2 cellular contexts compared by ENCODE assay signal in genomic region chr15:41150279-41150678, GRCh38.
TF ChIP-seq lines count a peak whose summit lies in the region.

No MANE protein-coding gene starts in this region.

TF ChIP-seq in SK-N-SH, 30 proteins besides CTCF, POLR2A, EP300 and RAD21:
- TF ChIP-seq YY1 (IDR thresholded peaks at IDR 0.05; ENCODE audit: low read depth) (no peak), GABPA (IDR thresholded peaks at IDR 0.05; ENCODE audit: low read depth) (no peak), MEF2A (IDR thresholded peaks at IDR 0.05; ENCODE audit: borderline replicate concordance, low read depth) (no peak)

TF ChIP-seq in endothelial cell of umbilical vein, 7 proteins besides CTCF, POLR2A, EP300 and RAD21:
- TF ChIP-seq GATA2 (IDR thresholded peaks at IDR 0.05; ENCODE audit: insufficient read depth, insufficient read length, low read depth, low read length): no peak
- TF ChIP-seq MAX (IDR thresholded peaks at IDR 0.05; ENCODE audit: insufficient read depth, insufficient read length): no peak
- no peak for TF ChIP-seq FOS (IDR thresholded peaks at IDR 0.05; ENCODE audit: borderline replicate concordance, insufficient read depth, low read length)
- TF ChIP-seq EZH2 (IDR thresholded peaks at IDR 0.05; ENCODE audit: borderline replicate concordance, low read depth, low read length, severe bottlenecking): no peak
- TF ChIP-seq MYC (IDR thresholded peaks at IDR 0.05; ENCODE audit: low read depth, low read length): no peak
- TF ChIP-seq JUN (IDR thresholded peaks at IDR 0.05; ENCODE audit: borderline replicate concordance, insufficient read depth, insufficient read length, low read depth): no peak
- TF ChIP-seq POLR2AphosphoS5 (IDR thresholded peaks at IDR 0.05; ENCODE audit: insufficient read depth, low read depth, low read length): no peak
